13 cellular contexts compared by ENCODE assay signal in genomic region chr1:245742891-245743290, GRCh38.
DNase-seq lines count a peak whose midpoint lies in the region; ATAC-seq and TF ChIP-seq lines count a peak whose summit lies in the region.
"Had no signal": no experiment of that assay in that cellular context is flagged by ENCODE, and none has a peak within 500 bp of the region (broad histone marks: within the 10 kb centered on the region; RNA-seq: fewer than 3 reads in every experiment).

No MANE protein-coding gene starts in this region.

- POLR2A ChIA-PET in activated CD4-positive, alpha-beta T cell treated with anti-CD3 and anti-CD28 coated beads for 36 hours (lab: Charles Lee), result no interaction called here

- no peaks in the 10 kb centered on the region for H3K4me1 Mint-ChIP-seq in activated CD4-positive, alpha-beta T cell treated with anti-CD3 and anti-CD28 coated beads for 36 hours
- H3K4me1 Mint-ChIP-seq: activated naive CD4-positive, alpha-beta T cell treated with anti-CD3 and anti-CD28 coated beads, Interleukin-2, amount 10 ng/mL, durations not matched to agents 7 days and 5 days; T-cell had no signal

- no peaks in the 10 kb centered on the region for H3K27me3 Mint-ChIP-seq in activated CD4-positive, alpha-beta T cell treated with anti-CD3 and anti-CD28 coated beads for 36 hours
- H3K27me3 Mint-ChIP-seq: activated naive CD4-positive, alpha-beta T cell treated with anti-CD3 and anti-CD28 coated beads, Interleukin-2, amount 10 ng/mL, durations not matched to agents 7 days and 5 days; T-cell had no signal

- no peak overlapping the region for H3K9ac ChIP-seq in smooth muscle cell (ENCODE audit: low read depth)

- no peaks in the 10 kb centered on the region for H3K79me2 ChIP-seq in smooth muscle cell (ENCODE audit: low read depth)

- peaks cover 11% of the 10 kb centered on the region for H3F3A ChIP-seq in smooth muscle cell (ENCODE audit: low read depth)

- H3K27ac Mint-ChIP-seq in activated CD4-positive, alpha-beta T cell treated with anti-CD3 and anti-CD28 coated beads for 36 hours, result no peak overlapping the region
- H3K27ac Mint-ChIP-seq: activated naive CD4-positive, alpha-beta T cell treated with anti-CD3 and anti-CD28 coated beads, Interleukin-2, amount 10 ng/mL, durations not matched to agents 7 days and 5 days; T-cell had no signal

- H3K36me3 Mint-ChIP-seq in activated CD4-positive, alpha-beta T cell treated with anti-CD3 and anti-CD28 coated beads for 36 hours (ENCODE audit: low read depth), result peaks cover 14% of the 10 kb centered on the region

- H3K27ac ChIP-seq in SJCRH30 (peak overlapping the region; percentile 11; the same call in 1 of the 2 replicates), smooth muscle cell (ENCODE audit: low read depth) (peak overlapping the region; percentile 38)
- H3K27ac ChIP-seq: Peyer's patch, thyroid gland had no signal

- no peaks in the 10 kb centered on the region for H4K20me1 ChIP-seq in smooth muscle cell (ENCODE audit: low read depth)

- WGBS in smooth muscle cell (ENCODE audit: low lambda C conversion rate), result 17% methylated on average over 9 of the region's 9 CpGs

- H3K4me1 ChIP-seq in SJCRH30, result peaks cover 12% of the 10 kb centered on the region; the same call in 1 of the 2 replicates
- peaks cover 10% of the 10 kb centered on the region for H3K4me1 ChIP-seq in smooth muscle cell (ENCODE audit: low read depth)
- H3K4me1 ChIP-seq: Peyer's patch, thyroid gland had no signal

- H3K4me3 ChIP-seq in SJCRH30, result peak overlapping the region; percentile 35
- H3K4me3 ChIP-seq in smooth muscle cell, result no peak overlapping the region
- H3K4me3 ChIP-seq: Peyer's patch, thyroid gland had no signal

- DNase-seq in HK-2 (ENCODE audit: unreplicated experiment) (peak; percentile 60), SJCRH30 (peak; percentile 61 to 62), glomerular visceral epithelial cell (ENCODE audit: extremely low spot score) (peak; percentile 93), smooth muscle cell (lab: John Stamatoyannopoulos, UW; ENCODE audit: unreplicated experiment) (no peak), LoVo (ENCODE audit: low spot score) (no peak)
- no peak for DNase-seq in central memory CD4-positive, alpha-beta T cell
- no peak for DNase-seq in activated CD4-positive, alpha-beta T cell treated with anti-CD3 and anti-CD28 coated beads for 36 hours
- DNase-seq: activated naive CD4-positive, alpha-beta T cell treated with anti-CD3 and anti-CD28 coated beads, Interleukin-2, amount 10 ng/mL, durations not matched to agents 7 days and 5 days; kidney; Peyer's patch; T-cell; thyroid gland had no signal

- peak overlapping the region; percentile 37 for H3K4me2 ChIP-seq in smooth muscle cell

- no peak for TF ChIP-seq CTCF in smooth muscle cell (IDR thresholded peaks at IDR 0.05; ENCODE audit: borderline replicate concordance, insufficient read depth, poor library complexity, severe bottlenecking)

- CTCF ChIA-PET in activated CD4-positive, alpha-beta T cell treated with anti-CD3 and anti-CD28 coated beads for 36 hours (lab: Charles Lee), result interaction anchor here (0.7 kb wide), 1 partner anchor 647 kb away, joined by 3 read pairs; no protein-coding TSS in a partner anchor

- H3K9me3 ChIP-seq in SJCRH30 (replicated peaks) (no peaks in the 10 kb centered on the region; the same call in 1 of the 2 replicates), smooth muscle cell (replicated peaks; ENCODE audit: low read depth) (no peaks in the 10 kb centered on the region)
- H3K9me3 ChIP-seq: Peyer's patch, thyroid gland had no signal

- intact Hi-C loops in activated CD4-positive, alpha-beta T cell treated with anti-CD3 and anti-CD28 coated beads for 36 hours (cut with DNase I, micrococcal nuclease), result no loop called here

- peaks cover 17% of the 10 kb centered on the region for H3K9me3 Mint-ChIP-seq in activated CD4-positive, alpha-beta T cell treated with anti-CD3 and anti-CD28 coated beads for 36 hours (ENCODE audit: low read depth)

- H3K27me3 ChIP-seq in SJCRH30 (no peaks in the 10 kb centered on the region), smooth muscle cell (ENCODE audit: low read depth) (no peaks in the 10 kb centered on the region)
- H3K27me3 ChIP-seq: Peyer's patch, thyroid gland had no signal

- H3K4me3 Mint-ChIP-seq in activated CD4-positive, alpha-beta T cell treated with anti-CD3 and anti-CD28 coated beads for 36 hours, result no peak overlapping the region
- H3K4me3 Mint-ChIP-seq: activated naive CD4-positive, alpha-beta T cell treated with anti-CD3 and anti-CD28 coated beads, Interleukin-2, amount 10 ng/mL, durations not matched to agents 7 days and 5 days; T-cell had no signal

- no peak overlapping the region for H2AFZ ChIP-seq in smooth muscle cell (ENCODE audit: low read depth)

- ATAC-seq in activated CD4-positive, alpha-beta T cell treated with anti-CD3 and anti-CD28 coated beads for 36 hours, result no peak
- ATAC-seq: activated CD4-positive, CD25-positive, alpha-beta regulatory T cell treated with anti-CD3 and anti-CD28 coated beads, Interleukin-2, amount 50 U/mL, for 24 hours; T-cell had no signal

- H3K36me3 ChIP-seq in SJCRH30, result no peaks in the 10 kb centered on the region
- peaks cover 4% of the 10 kb centered on the region for H3K36me3 ChIP-seq in smooth muscle cell (ENCODE audit: low read depth)
- H3K36me3 ChIP-seq: Peyer's patch, thyroid gland had no signal

Comparison
In these comparisons a context has a peak if more than half of its experiments do, and no peak if none do; other contexts are left out.
1. DNase-seq: peak in HK-2 (single experiment), SJCRH30 (2 of 2) and glomerular visceral epithelial cell (single experiment); none in smooth muscle cell (single experiment), central memory CD4-positive, alpha-beta T cell (single experiment), activated CD4-positive, alpha-beta T cell treated with anti-CD3 and anti-CD28 coated beads for 36 hours (single experiment) and LoVo (single experiment).